15 cellular contexts compared by ENCODE assay signal in genomic region chr9:98607787-98608186, GRCh38.
DNase-seq lines count a peak whose midpoint lies in the region; ATAC-seq and TF ChIP-seq lines count a peak whose summit lies in the region.
"Had no signal": no experiment of that assay in that cellular context is flagged by ENCODE, and none has a peak within 500 bp of the region (broad histone marks: within the 10 kb centered on the region; RNA-seq: fewer than 3 reads in every experiment).

No MANE protein-coding gene starts in this region.

- no peak for TF ChIP-seq CTCF in AG04449 (IDR thresholded peaks at IDR 0.05; ENCODE audit: insufficient read depth, low read length, missing control alignments)
- no peak for TF ChIP-seq CTCF in astrocyte of the spinal cord (IDR thresholded peaks at IDR 0.05; ENCODE audit: low read depth, low read length)

- in situ Hi-C loops in astrocyte of the spinal cord (cut with HindIII; ENCODE audit: low sequenced_read_pairs) = no loop called here

- H3K4me1 Mint-ChIP-seq in immature natural killer cell = no peaks in the 10 kb centered on the region
- H3K4me1 Mint-ChIP-seq: activated naive CD4-positive, alpha-beta T cell treated with anti-CD3 and anti-CD28 coated beads, Interleukin-2, amount 10 ng/mL, durations not matched to agents 7 days and 5 days had no signal

- DNase-seq in AG04449 (ENCODE audit: low read depth, low spot score) (peak; percentile 17), HS-27A (ENCODE audit: low read depth) (peak; percentile 1), astrocyte of the spinal cord (ENCODE audit: low read depth, low spot score) (peak; percentile 71), hepatic stellate cell (ENCODE audit: low spot score) (peak; percentile 46), immature natural killer cell (no peak)
- no peak for DNase-seq in activated CD8-positive, alpha-beta memory T cell treated with anti-CD3 and anti-CD28 coated beads for 24 hours
- DNase-seq: activated naive CD4-positive, alpha-beta T cell treated with anti-CD3 and anti-CD28 coated beads, Interleukin-2, amount 10 ng/mL, durations not matched to agents 7 days and 5 days; MV-4-11; NCI-H2081 had no signal

- H3K4me3 ChIP-seq in AG04449 (ENCODE audit: low read depth, low read length) (no peak overlapping the region), astrocyte of the spinal cord (ENCODE audit: low read depth, low read length) (no peak overlapping the region)
- H3K4me3 ChIP-seq: hepatocyte, suprapubic skin had no signal

- H3K4me3 Mint-ChIP-seq in immature natural killer cell = no peak overlapping the region
- H3K4me3 Mint-ChIP-seq: activated naive CD4-positive, alpha-beta T cell treated with anti-CD3 and anti-CD28 coated beads, Interleukin-2, amount 10 ng/mL, durations not matched to agents 7 days and 5 days had no signal

- CTCF ChIA-PET in AG04449 (lab: Yijun Ruan, JAX) = interaction anchor here (1.6 kb wide), 1 partner anchor 292 kb away, joined by 4 read pairs; no protein-coding TSS in a partner anchor

- H3K36me3 Mint-ChIP-seq in immature natural killer cell = no peaks in the 10 kb centered on the region
- H3K36me3 Mint-ChIP-seq: activated naive CD4-positive, alpha-beta T cell treated with anti-CD3 and anti-CD28 coated beads, Interleukin-2, amount 10 ng/mL, durations not matched to agents 7 days and 5 days had no signal

- H3K9me3 Mint-ChIP-seq in immature natural killer cell = no peaks in the 10 kb centered on the region
- H3K9me3 Mint-ChIP-seq: activated naive CD4-positive, alpha-beta T cell treated with anti-CD3 and anti-CD28 coated beads, Interleukin-2, amount 10 ng/mL, durations not matched to agents 7 days and 5 days had no signal

- H3K27me3 Mint-ChIP-seq in immature natural killer cell (ENCODE audit: low read depth in 3 of 3) = peaks cover 3 to 8% (median 7%) of the 10 kb centered on the region in 3 donors

- ATAC-seq in HG02973 (IDR thresholded peaks at IDR 0.05; ENCODE audit: unreplicated experiment) (no peak), GM21360 (IDR thresholded peaks at IDR 0.05; ENCODE audit: unreplicated experiment) (no peak)
- ATAC-seq: Panc1 had no signal

- POLR2A ChIA-PET in AG04449 (lab: Yijun Ruan, JAX) = no interaction called here

- no peak overlapping the region for H3K27ac Mint-ChIP-seq in immature natural killer cell
- H3K27ac Mint-ChIP-seq: activated naive CD4-positive, alpha-beta T cell treated with anti-CD3 and anti-CD28 coated beads, Interleukin-2, amount 10 ng/mL, durations not matched to agents 7 days and 5 days; progenitor cell of endocrine pancreas had no signal

Comparison
In these comparisons a context has a peak if more than half of its experiments do, and no peak if none do; other contexts are left out.
1. DNase-seq: peak in AG04449 (single experiment), HS-27A (single experiment), astrocyte of the spinal cord (single experiment) and hepatic stellate cell (single experiment); none in activated CD8-positive, alpha-beta memory T cell treated with anti-CD3 and anti-CD28 coated beads for 24 hours (single experiment) and immature natural killer cell (0 of 3).